11 cellular contexts compared by ENCODE assay signal in genomic region chr15:39784638-39785037, GRCh38. TPM values are rescaled to one million over a fixed set of nuclear protein-coding genes. Genes with fewer than 3 reads are reported as not detected.
DNase-seq lines count a peak whose midpoint lies in the region; ATAC-seq and TF ChIP-seq lines count a peak whose summit lies in the region.
"Had no signal": no experiment of that assay in that cellular context is flagged by ENCODE, and none has a peak within 500 bp of the region (broad histone marks: within the 10 kb centered on the region; RNA-seq: fewer than 3 reads in every experiment).

No MANE protein-coding gene starts in this region.

- H4K20me1 ChIP-seq in BLaER1, result no peaks in the 10 kb centered on the region

- H3K36me3 Mint-ChIP-seq in WTC11 (no peaks in the 10 kb centered on the region), naive B cell (no peaks in the 10 kb centered on the region)

- H3K9me3 Mint-ChIP-seq in WTC11 (peaks cover 8% of the 10 kb centered on the region), naive B cell (no peaks in the 10 kb centered on the region)

- H3K4me1 ChIP-seq in BLaER1, result peaks cover 66% of the 10 kb centered on the region

- CTCF ChIA-PET in WTC11 (lab: Charles Lee), result no interaction called here

- TF ChIP-seq CTCF in WTC11 (IDR thresholded peaks at IDR 0.05), result no peak

- H3K27me3 ChIP-seq in BLaER1, result no peaks in the 10 kb centered on the region
- H3K27me3 ChIP-seq: ovary had no signal

- H3K27ac ChIP-seq in BLaER1, result no peak overlapping the region
- H3K27ac ChIP-seq: ovary had no signal

- ATAC-seq in WTC11 (no peak), naive B cell (ENCODE audit: low read depth in 2 of 2) (no peak), HG03095 (IDR thresholded peaks at IDR 0.05; ENCODE audit: unreplicated experiment) (no peak)

- H3K4me1 Mint-ChIP-seq in WTC11 (peaks cover 68% of the 10 kb centered on the region), naive B cell (peaks cover 13 to 48% (median 29%) of the 10 kb centered on the region in 3 donors)

- H3K36me3 ChIP-seq in BLaER1, result no peaks in the 10 kb centered on the region
- H3K36me3 ChIP-seq: ovary had no signal

- DNase-seq in G401 (ENCODE audit: low spot score) (peak; percentile 21), WTC11 (ENCODE audit: low spot score) (no peak), naive B cell (no peak), medulla oblongata (ENCODE audit: extremely low spot score) (no peak), pons (ENCODE audit: low spot score) (no peak), HK-2 (ENCODE audit: unreplicated experiment) (no peak)
- DNase-seq: ovary; stimulated activated CD4-positive, alpha-beta T cell treated with anti-CD3 and anti-CD28 coated beads, Interleukin-2, amount 100 ng/mL, for 48 hours; T1000 had no signal

- H3K27ac Mint-ChIP-seq in WTC11, result peak overlapping the region; percentile 37
- H3K27ac Mint-ChIP-seq in naive B cell, result peak overlapping the region in 3 of 6 donors; percentile 21 to 80 (median 79)

- H3K4me3 Mint-ChIP-seq in WTC11 (peak overlapping the region; percentile 79), naive B cell (peak overlapping the region in 5 of 8 donors; percentile 11 to 77 (median 26))

- in situ Hi-C loops in G401 (cut with HindIII; ENCODE audit: low sequenced_read_pairs), result no loop called here

- no peaks in the 10 kb centered on the region for H3K27me3 Mint-ChIP-seq in WTC11 (ENCODE audit: low read depth)
- H3K27me3 Mint-ChIP-seq in naive B cell, result no peaks in the 10 kb centered on the region

- H3K4me3 ChIP-seq in BLaER1, result no peak overlapping the region
- H3K4me3 ChIP-seq: ovary had no signal

- no peaks in the 10 kb centered on the region for H3K9me3 ChIP-seq in BLaER1
- H3K9me3 ChIP-seq: ovary had no signal

- H3K4me2 ChIP-seq in BLaER1, result peak overlapping the region; percentile 90

- POLR2A ChIA-PET in WTC11 (lab: Charles Lee), result interaction anchor here (1.0 kb wide), 1 partner anchor 204 kb away, joined by 3 read pairs; the partner anchor contains the start of gene THBS1

- no peak overlapping the region for H3K9ac ChIP-seq in BLaER1

TF ChIP-seq in WTC11, 78 proteins besides CTCF, POLR2A, EP300 and RAD21:
- no peak for TF ChIP-seq TEAD1 (CRISPR knock-in tag; IDR thresholded peaks at IDR 0.05)

RNA-seq across cellular contexts. Expression of gene FSIP1, which starts 2.0 kb away (rescaled TPM):
- total RNA-seq in G401 (2014; rRNA removed; shearing (Covaris generic)), result 0.41 and 0.92 TPM in 2 replicates
- 0.55 to 0.61 TPM (median 0.60 TPM) in 3 replicates for total RNA-seq in WTC11 (2021)
- under 1 TPM; 0.14 to 0.44 (median 0.27) TPM for polyA plus RNA-seq in naive B cell (ENCODE audit: low read depth in 6 of 6)
